8 cellular contexts compared by ENCODE assay signal in genomic region chr1:61253912-61254628, GRCh38.
A peak's percentile ranks its signal among the peaks of the same experiment; 100 is the strongest.
DNase-seq lines count a peak whose midpoint lies in the region; ATAC-seq and TF ChIP-seq lines count a peak whose summit lies in the region.
"Had no signal": no experiment of that assay in that cellular context is flagged by ENCODE, and none has a peak within 500 bp of the region (broad histone marks: within the 10 kb centered on the region; RNA-seq: fewer than 3 reads in every experiment).

No MANE protein-coding gene starts in this region.

- no peak for DNase-seq in coronary artery (ENCODE audit: low spot score)
- no peak for DNase-seq in mucosa of descending colon
- no peak for DNase-seq in vagina (ENCODE audit: extremely low spot score in 2 of 2)
- no peak for DNase-seq in inferior parietal cortex (ENCODE audit: extremely low spot score)
- no peak for DNase-seq in GM10266 (ENCODE audit: extremely low spot score)
- no peak for DNase-seq in activated T-cell treated with anti-CD3 and anti-CD28 coated beads for 4 hours
- DNase-seq: endodermal cell had no signal

- no peak for TF ChIP-seq POLR2A in vagina (IDR thresholded peaks at IDR 0.05)

- peak overlapping the region; percentile 69 for H3K27ac ChIP-seq in OCI-LY1 (ENCODE audit: low read depth, low read length, poor library complexity, severe bottlenecking)
- peak overlapping the region; percentile 56 to 65 for H3K27ac ChIP-seq in coronary artery
- H3K27ac ChIP-seq in vagina = peak overlapping the region; percentile 67

- no peak overlapping the region for H2AFZ ChIP-seq in OCI-LY1 (ENCODE audit: low read length)

- no peak overlapping the region for H3K9ac ChIP-seq in OCI-LY1 (ENCODE audit: low read length)

- H4K20me1 ChIP-seq in OCI-LY1 (ENCODE audit: insufficient read depth, low read length) = no peaks in the 10 kb centered on the region

- H3K36me3 ChIP-seq in OCI-LY1 (ENCODE audit: insufficient read depth, low read length) (no peaks in the 10 kb centered on the region), mucosa of descending colon (ENCODE audit: low read depth) (no peaks in the 10 kb centered on the region), vagina (no peaks in the 10 kb centered on the region)

- H3F3A ChIP-seq in OCI-LY1 (ENCODE audit: insufficient read depth, low read length) = no peaks in the 10 kb centered on the region

- H3K27me3 ChIP-seq in OCI-LY1 (ENCODE audit: insufficient read depth, low read length) (no peaks in the 10 kb centered on the region), vagina (no peaks in the 10 kb centered on the region)

- H3K4me1 ChIP-seq in OCI-LY1 (ENCODE audit: insufficient read depth, low read length, severe bottlenecking) = peaks cover 76% of the 10 kb centered on the region
- peaks cover 19% of the 10 kb centered on the region for H3K4me1 ChIP-seq in mucosa of descending colon (ENCODE audit: low read depth)
- H3K4me1 ChIP-seq in vagina = peaks cover 34% of the 10 kb centered on the region

- H3K79me2 ChIP-seq in OCI-LY1 (ENCODE audit: insufficient read depth, low read length) = no peaks in the 10 kb centered on the region

- peak; percentile 39 for ATAC-seq in mucosa of descending colon

- no peaks in the 10 kb centered on the region for H3K9me2 ChIP-seq in OCI-LY1 (ENCODE audit: low read depth, low read length)

- TF ChIP-seq CTCF in OCI-LY1 (IDR thresholded peaks at IDR 0.05; ENCODE audit: low read length) = no peak
- no peak for TF ChIP-seq CTCF in coronary artery (IDR thresholded peaks at IDR 0.05)
- TF ChIP-seq CTCF in mucosa of descending colon (IDR thresholded peaks at IDR 0.05) = no peak
- TF ChIP-seq CTCF in vagina (IDR thresholded peaks at IDR 0.05) = no peak
- no peak for TF ChIP-seq CTCF in GM10266 (IDR thresholded peaks at IDR 0.05; ENCODE audit: control insufficient read depth, insufficient read depth, low read depth, missing control alignments)

- intact Hi-C loops in mucosa of descending colon (cut with DNase I, micrococcal nuclease) (no loop called here), vagina (cut with DNase I) (no loop called here)

- H3K4me3 ChIP-seq in OCI-LY1 (ENCODE audit: low read depth, low read length, poor library complexity, severe bottlenecking) (no peak overlapping the region), coronary artery (peak overlapping the region; percentile 55), mucosa of descending colon (no peak overlapping the region), vagina (peak overlapping the region in 1 of 2 donors; percentile 39)

- no peaks in the 10 kb centered on the region for H3K9me3 ChIP-seq in OCI-LY1 (ENCODE audit: low read length)
- H3K9me3 ChIP-seq in mucosa of descending colon = no peaks in the 10 kb centered on the region
- H3K9me3 ChIP-seq in vagina = no peaks in the 10 kb centered on the region

- H3K4me2 ChIP-seq in OCI-LY1 (ENCODE audit: low read length) = peak overlapping the region; percentile 45; the same call in 1 of the 2 replicates
